ENCODE assay signal across 10 cellular contexts in the genomic region with DNA sequence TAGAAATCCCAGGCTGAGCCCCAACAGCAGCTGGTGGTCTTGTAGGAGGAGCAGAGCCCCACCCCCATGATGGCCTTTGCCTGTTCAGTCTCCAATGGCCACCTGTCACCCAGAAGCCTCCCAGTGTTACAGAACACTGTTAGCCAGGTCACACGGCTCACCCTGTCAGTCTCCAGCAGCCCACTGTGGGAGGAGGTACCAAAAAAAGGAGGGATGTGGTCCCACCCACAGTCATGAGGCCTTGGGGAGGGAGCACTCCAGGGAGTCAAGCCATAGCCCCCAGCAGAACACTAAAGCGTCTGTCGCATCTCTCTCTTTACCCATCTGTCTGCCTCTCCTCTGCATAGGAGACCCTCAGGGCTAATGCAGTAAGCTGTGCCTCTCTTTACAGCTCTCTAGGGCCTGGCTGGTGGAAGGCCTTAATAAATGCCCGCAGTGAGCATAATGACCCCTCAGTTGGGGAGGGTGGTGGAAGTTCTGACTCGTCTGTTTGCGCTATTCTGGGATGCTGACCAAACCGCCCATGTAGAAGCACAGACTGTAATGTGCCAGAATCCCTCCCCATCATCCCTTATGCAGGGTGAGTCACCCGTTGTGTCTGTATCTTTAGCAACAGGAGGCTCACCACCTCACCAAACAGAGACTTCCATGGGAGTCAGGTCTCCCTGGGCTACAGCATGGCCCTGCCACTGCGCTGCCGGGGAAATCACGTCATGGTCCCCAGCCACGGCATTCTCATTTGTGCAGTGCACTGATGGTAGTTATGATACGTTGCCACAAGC. TPM values are rescaled to one million over a fixed set of nuclear protein-coding genes. Genes with fewer than 3 reads are reported as not detected.
A peak's percentile ranks its signal among the peaks of the same experiment; 100 is the strongest.
DNase-seq lines count a peak whose midpoint lies in the region; ATAC-seq and TF ChIP-seq lines count a peak whose summit lies in the region.
"Had no signal": no experiment of that assay in that cellular context is flagged by ENCODE, and none has a peak within 500 bp of the region (broad histone marks: within the 10 kb centered on the region; RNA-seq: fewer than 3 reads in every experiment).

No MANE protein-coding gene starts in this region.

- DNase-seq in C1 segment of cervical spinal cord (lab: John Stamatoyannopoulos, UW) (peak in 10 of 14 donors; percentile 31 to 91 (median 66)), SJSA1 (ENCODE audit: low read depth in 1 of 2, low spot score in 2 of 2) (peak; percentile 11 to 42), pons (ENCODE audit: low spot score) (peak; percentile 85), NAMALWA (ENCODE audit: low spot score) (no peak)
- no peak for DNase-seq in effector memory CD8-positive, alpha-beta T cell

- 0 to 30% methylated on average over 1 to 4 of the region's 13 CpGs for WGBS in gastroesophageal sphincter (ENCODE audit: low coverage in 1 of 2), 2 donors

- H3K4me1 ChIP-seq in SJSA1 (replicated peaks) (no peaks in the 10 kb centered on the region; the same call in 1 of the 2 replicates), gastroesophageal sphincter (peaks cover 3 to 66% (median 22%) of the 10 kb centered on the region in 3 donors)

- H3K4me3 ChIP-seq in SJSA1: no peak overlapping the region
- H3K4me3 ChIP-seq in gastroesophageal sphincter: no peak overlapping the region
- H3K4me3 ChIP-seq: GM12878 had no signal

- TF ChIP-seq EP300 in gastroesophageal sphincter (IDR thresholded peaks at IDR 0.05): peak; percentile 55

- H3K4me3 Mint-ChIP-seq in effector memory CD8-positive, alpha-beta T cell: no peak overlapping the region
- H3K4me3 Mint-ChIP-seq: stimulated activated effector memory CD8-positive, alpha-beta T cell treated with anti-CD3 and anti-CD28 coated beads, Interleukin-12 subunit alpha, Interleukin-12 subunit beta, amount 100 ng/mL, for 72 hours had no signal

- ATAC-seq in gastroesophageal sphincter (peak; percentile 97), GM21360 (IDR thresholded peaks at IDR 0.05; ENCODE audit: unreplicated experiment) (no peak), GM21526 (IDR thresholded peaks at IDR 0.05; ENCODE audit: low FRiP score, unreplicated experiment) (no peak)
- no peak for ATAC-seq in effector memory CD8-positive, alpha-beta T cell (replicated peaks)
- ATAC-seq: GM12878; stimulated activated effector memory CD8-positive, alpha-beta T cell treated with anti-CD3 and anti-CD28 coated beads, Interleukin-12 subunit alpha, Interleukin-12 subunit beta, amount 100 ng/mL, for 72 hours had no signal

- H3K4me1 Mint-ChIP-seq in effector memory CD8-positive, alpha-beta T cell (ENCODE audit: low read depth in 2 of 2): no peaks in the 10 kb centered on the region
- H3K4me1 Mint-ChIP-seq: stimulated activated effector memory CD8-positive, alpha-beta T cell treated with anti-CD3 and anti-CD28 coated beads, Interleukin-12 subunit alpha, Interleukin-12 subunit beta, amount 100 ng/mL, for 72 hours had no signal

- no peaks in the 10 kb centered on the region for H3K9me3 Mint-ChIP-seq in effector memory CD8-positive, alpha-beta T cell
- H3K9me3 Mint-ChIP-seq: stimulated activated effector memory CD8-positive, alpha-beta T cell treated with anti-CD3 and anti-CD28 coated beads, Interleukin-12 subunit alpha, Interleukin-12 subunit beta, amount 100 ng/mL, for 72 hours had no signal

- TF ChIP-seq CTCF in gastroesophageal sphincter (IDR thresholded peaks at IDR 0.05): no peak

- H3K27me3 Mint-ChIP-seq in effector memory CD8-positive, alpha-beta T cell: peaks cover 28 to 81% of the 10 kb centered on the region in 2 donors

- H3K36me3 ChIP-seq in SJSA1 (no peaks in the 10 kb centered on the region), gastroesophageal sphincter (peaks cover 0 to 5% of the 10 kb centered on the region in 2 donors)

- no peak for TF ChIP-seq POLR2A in gastroesophageal sphincter (IDR thresholded peaks at IDR 0.05)

- H3K9me3 ChIP-seq in SJSA1 (replicated peaks) (no peaks in the 10 kb centered on the region), gastroesophageal sphincter (no peaks in the 10 kb centered on the region)

- H3K27ac Mint-ChIP-seq in effector memory CD8-positive, alpha-beta T cell: no peak overlapping the region
- H3K27ac Mint-ChIP-seq: stimulated activated effector memory CD8-positive, alpha-beta T cell treated with anti-CD3 and anti-CD28 coated beads, Interleukin-12 subunit alpha, Interleukin-12 subunit beta, amount 100 ng/mL, for 72 hours had no signal

- H3K27ac ChIP-seq in SJSA1: no peak overlapping the region
- H3K27ac ChIP-seq in gastroesophageal sphincter: peak overlapping the region; percentile 56 to 93 (median 86)

- H3K36me3 Mint-ChIP-seq in effector memory CD8-positive, alpha-beta T cell (ENCODE audit: insufficient read depth): no peaks in the 10 kb centered on the region
- H3K36me3 Mint-ChIP-seq: stimulated activated effector memory CD8-positive, alpha-beta T cell treated with anti-CD3 and anti-CD28 coated beads, Interleukin-12 subunit alpha, Interleukin-12 subunit beta, amount 100 ng/mL, for 72 hours had no signal

- H3K27me3 ChIP-seq in SJSA1 (replicated peaks) (no peaks in the 10 kb centered on the region), gastroesophageal sphincter (no peaks in the 10 kb centered on the region)

RNA-seq across cellular contexts. Expression of gene C14orf132, which starts 14.6 kb away (rescaled TPM):
- 3.0 TPM in 2 replicates for total RNA-seq in SJSA1 (2014; rRNA removed; shearing (Covaris generic))
- 100 to 1,000 TPM in 1 of 4 donors, 10 to 100 TPM in 3; 52.0 to 135 (median 74.6) TPM for total RNA-seq in gastroesophageal sphincter

Comparison
In these comparisons a context has a peak if more than half of its experiments do, and no peak if none do; other contexts are left out.
1. DNase-seq: peak in C1 segment of cervical spinal cord (10 of 14), SJSA1 (2 of 2) and pons (single experiment); none in effector memory CD8-positive, alpha-beta T cell (0 of 3) and NAMALWA (single experiment).
2. RNA of gene C14orf132, which starts 14.6 kb away (total RNA-seq): 52.0 to 135 TPM in gastroesophageal sphincter; 3.0 TPM in SJSA1; every median in the first group is over 10 times any median in the second.